In the genomic region with DNA sequence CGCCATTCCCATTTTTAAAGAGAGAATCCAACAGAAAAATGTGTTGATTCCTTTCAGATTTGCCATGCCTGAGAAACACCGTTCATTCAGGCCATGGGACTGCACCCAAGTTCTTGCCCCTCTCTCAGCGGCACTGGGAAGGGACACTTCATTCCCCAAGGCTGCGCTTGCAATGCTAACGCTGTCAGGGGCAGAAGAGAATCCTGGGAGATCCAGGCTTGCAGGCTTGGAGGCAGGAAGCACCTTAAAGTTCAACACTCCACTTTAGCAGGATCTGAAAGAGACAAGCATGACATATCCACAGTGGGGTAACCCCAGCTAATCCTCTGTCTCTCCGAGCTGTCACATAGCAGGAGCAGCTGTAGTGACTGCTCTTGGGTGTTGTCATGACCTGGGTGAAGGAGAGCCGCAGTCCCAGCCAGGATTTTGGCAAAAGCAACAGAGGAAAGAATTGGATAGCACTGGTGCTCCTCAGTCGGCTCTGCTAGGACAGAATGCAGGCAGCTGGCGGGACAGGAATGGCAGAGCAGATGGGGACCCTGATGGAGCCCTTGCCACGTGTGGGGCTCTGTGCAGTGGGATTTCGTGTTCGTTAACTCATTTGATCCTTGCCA, we compare ENCODE assay signal across 15 cellular contexts. TPM values are rescaled to one million over a fixed set of nuclear protein-coding genes. Genes with fewer than 3 reads are reported as not detected.
DNase-seq lines count a peak whose midpoint lies in the region; ATAC-seq, FAIRE-seq and TF ChIP-seq lines count a peak whose summit lies in the region.
"Had no signal": no experiment of that assay in that cellular context is flagged by ENCODE, and none has a peak within 500 bp of the region (broad histone marks: within the 10 kb centered on the region; RNA-seq: fewer than 3 reads in every experiment).

No MANE protein-coding gene starts in this region.

- no peak overlapping the region for H2BK5ac ChIP-seq in H1 (ENCODE audit: low read depth, low read length)

- H2AK5ac ChIP-seq in H1 (ENCODE audit: low read depth, low read length): no peak overlapping the region

- no peak overlapping the region for H3K27ac Mint-ChIP-seq in activated T-cell treated with anti-CD3 and anti-CD28 coated beads, Interleukin-2, amount 50 U/mL, for 24 hours
- H3K27ac Mint-ChIP-seq: IgD-negative memory B cell had no signal

- no peak for TF ChIP-seq RAD21 in H1 (IDR thresholded peaks at IDR 0.05 in 1 of 2, conservative IDR thresholded peaks at IDR 0.05 in 1 of 2; ENCODE audit: low read depth in 2 of 2, low read length in 2 of 2)

- ATAC-seq in right cardiac atrium (no peak), psoas muscle (peak; percentile 25 to 81 (median 43))
- ATAC-seq: PC-3 had no signal

- peak; percentile 69 for DNase-seq in cardiac septum (ENCODE audit: low spot score)
- no peak for DNase-seq in right cardiac atrium
- no peak for DNase-seq in H1 (ENCODE audit: low read depth in 1 of 2, low spot score in 2 of 2)
- DNase-seq in psoas muscle: no peak
- DNase-seq in activated T-cell treated with anti-CD3 and anti-CD28 coated beads, Interleukin-2, amount 50 U/mL, for 24 hours: no peak
- no peak for DNase-seq in thyroid gland
- no peak for DNase-seq in SK-N-DZ (ENCODE audit: low spot score)
- DNase-seq: EL, NCI-H1930, NCI-H446 treated with DMSO at 0.1 percent for 48 hours, PC-3 had no signal

- H3K36me3 ChIP-seq in H1 (ENCODE audit: control insufficient read depth in 2 of 4, insufficient read depth in 4 of 4, low read length in 3 of 4): no peaks in the 10 kb centered on the region
- H3K36me3 ChIP-seq in psoas muscle (ENCODE audit: insufficient read depth in 1 of 2, low read depth in 1 of 2): no peaks in the 10 kb centered on the region
- H3K36me3 ChIP-seq in thyroid gland: no peaks in the 10 kb centered on the region
- H3K36me3 ChIP-seq: SJSA1 had no signal

- WGBS in right cardiac atrium: 75% methylated on average over 12 of the region's 12 CpGs
- WGBS in H1 (ENCODE audit: extremely low coverage in 1 of 2, insufficient coverage in 1 of 2, insufficient read length in 1 of 2, insufficient replicate concordance in 2 of 2, low coverage in 1 of 2, low lambda C conversion rate in 2 of 2, missing lambda C conversion rate in 1 of 2), 2 experiments: 87% methylated on average over 12 of the region's 12 CpGs; no CpG with 5 or more reads in 1 of the 2 experiments
- WGBS in psoas muscle, 3 donors: 43 to 48% (median 47%) methylated on average over 12 of the region's 12 CpGs
- WGBS in thyroid gland, 2 donors: 83 to 85% methylated on average over 12 of the region's 12 CpGs

- no peak overlapping the region for H2BK15ac ChIP-seq in H1 (ENCODE audit: low read length)

- no peak overlapping the region for H2BK120ac ChIP-seq in H1 (replicated peaks; ENCODE audit: low read depth, low read length)

- no peak for FAIRE-seq in H1 (lab: Jason Lieb, UNC)
- FAIRE-seq: H54 had no signal

- no peaks in the 10 kb centered on the region for H3K27me3 Mint-ChIP-seq in activated T-cell treated with anti-CD3 and anti-CD28 coated beads, Interleukin-2, amount 50 U/mL, for 24 hours
- H3K27me3 Mint-ChIP-seq: IgD-negative memory B cell had no signal

- TF ChIP-seq EP300 in H1 (IDR thresholded peaks at IDR 0.05; ENCODE audit: borderline replicate concordance in 1 of 2, low read depth in 2 of 2, low read length in 2 of 2): no peak

- no peak overlapping the region for H2AFZ ChIP-seq in H1 (ENCODE audit: low read length)

- no peaks in the 10 kb centered on the region for H3K36me3 Mint-ChIP-seq in activated T-cell treated with anti-CD3 and anti-CD28 coated beads, Interleukin-2, amount 50 U/mL, for 24 hours (ENCODE audit: low read depth)

- H4K5ac ChIP-seq in H1 (ENCODE audit: insufficient read length, low read depth, low read length): no peak overlapping the region

- H3K56ac ChIP-seq in H1 (replicated peaks; ENCODE audit: insufficient read length, low read depth, low read length): no peak overlapping the region

- H3K4ac ChIP-seq in H1 (replicated peaks; ENCODE audit: insufficient read length, low read depth, low read length): no peak overlapping the region

- no peak for TF ChIP-seq POLR2A in H1 (IDR thresholded peaks at IDR 0.05; ENCODE audit: control extremely low read depth in 1 of 2, low read depth in 2 of 2, low read length in 2 of 2)
- no peak for TF ChIP-seq POLR2A in thyroid gland (IDR thresholded peaks at IDR 0.05)

- H3K4me1 ChIP-seq in right cardiac atrium (ENCODE audit: control insufficient read depth, insufficient read depth, low read length) (no peaks in the 10 kb centered on the region), H1 (replicated peaks in 1 of 4; ENCODE audit: control insufficient read depth in 3 of 4, insufficient read depth in 4 of 4, low read length in 3 of 4) (no peaks in the 10 kb centered on the region), psoas muscle (no peaks in the 10 kb centered on the region), thyroid gland (no peaks in the 10 kb centered on the region)
- H3K4me1 ChIP-seq: SJSA1 had no signal

- no peak overlapping the region for H3K4me2 ChIP-seq in H1 (ENCODE audit: insufficient read depth in 1 of 2, low read depth in 2 of 2, low read length in 2 of 2)

- no peak overlapping the region for H4K91ac ChIP-seq in H1 (replicated peaks; ENCODE audit: insufficient read length, low read length)

- no peaks in the 10 kb centered on the region for H3K23me2 ChIP-seq in H1 (ENCODE audit: low read depth, low read length)

- no peaks in the 10 kb centered on the region for H4K20me1 ChIP-seq in H1 (replicated peaks in 1 of 2; ENCODE audit: control insufficient read depth in 1 of 2, insufficient read depth in 2 of 2, low read length in 2 of 2)

- no peak overlapping the region for H3K23ac ChIP-seq in H1 (ENCODE audit: insufficient read length)

- TF ChIP-seq CTCF in H1 (IDR thresholded peaks at IDR 0.05; ENCODE audit: control extremely low read depth in 1 of 3, insufficient read depth in 1 of 3, low read depth in 1 of 3, low read length in 3 of 3): no peak
- TF ChIP-seq CTCF in psoas muscle (IDR thresholded peaks at IDR 0.05): no peak
- TF ChIP-seq CTCF in thyroid gland (IDR thresholded peaks at IDR 0.05): no peak

- no peaks in the 10 kb centered on the region for H3K9me3 Mint-ChIP-seq in activated T-cell treated with anti-CD3 and anti-CD28 coated beads, Interleukin-2, amount 50 U/mL, for 24 hours

- no peak overlapping the region for H2BK20ac ChIP-seq in H1 (ENCODE audit: low read length)

- H3K79me2 ChIP-seq in H1 (ENCODE audit: control insufficient read depth in 1 of 2, insufficient read depth in 2 of 2, low read length in 2 of 2): no peaks in the 10 kb centered on the region

- POLR2A ChIA-PET in H1 (lab: Charles Lee; ENCODE audit: partially characterized antibody): interaction anchor here (0.6 to 2.0 kb wide), 2 partner anchors 22 to 189 kb away, joined by 4 to 5 read pairs; a partner anchor contains a TSS

- no peaks in the 10 kb centered on the region for H3K27me3 ChIP-seq in right cardiac atrium (ENCODE audit: control insufficient read depth, insufficient read depth)
- H3K27me3 ChIP-seq in H1 (replicated peaks in 1 of 4; ENCODE audit: control insufficient read depth in 3 of 4, extremely low read depth in 1 of 4, insufficient read depth in 3 of 4, low read length in 3 of 4): 0 out of 7 replicates have a peak, but pooled peaks cover 0 to 2% (median 0%) of the 10 kb centered on the region in 4 experiments
- H3K27me3 ChIP-seq in psoas muscle (ENCODE audit: insufficient read depth in 3 of 3, low read length in 2 of 3): no peaks in the 10 kb centered on the region
- no peaks in the 10 kb centered on the region for H3K27me3 ChIP-seq in thyroid gland
- H3K27me3 ChIP-seq: SJSA1 had no signal

- H3K18ac ChIP-seq in H1 (ENCODE audit: extremely low read depth, low read length): no peak overlapping the region

- no peaks in the 10 kb centered on the region for H3K9me3 ChIP-seq in right cardiac atrium (ENCODE audit: control insufficient read depth, low read length)
- H3K9me3 ChIP-seq in H1 (ENCODE audit: insufficient read depth in 2 of 2, low read depth in 1 of 2, low read length in 1 of 2): no peaks in the 10 kb centered on the region
- H3K9me3 ChIP-seq in psoas muscle: no peaks in the 10 kb centered on the region
- H3K9me3 ChIP-seq in thyroid gland: no peaks in the 10 kb centered on the region
- H3K9me3 ChIP-seq: SJSA1 had no signal

- CTCF ChIA-PET in H1 (lab: Charles Lee; ENCODE audit: partially characterized antibody): interaction anchor here (0.9 to 1.4 kb wide), 3 partner anchors 35 to 166 kb away, joined by 3 to 4 read pairs (median 3); no protein-coding TSS in a partner anchor

- intact Hi-C loops in cardiac septum (cut with DNase I) (no loop called here), right cardiac atrium (cut with DNase I) (no loop called here), psoas muscle (cut with DNase I) (no loop called here), thyroid gland (cut with DNase I) (no loop called here)

- no peaks in the 10 kb centered on the region for H3K79me1 ChIP-seq in H1 (ENCODE audit: low read depth, low read length)

- H3K9ac ChIP-seq in H1 (replicated peaks in 1 of 4; ENCODE audit: extremely low read depth in 1 of 4, low read depth in 3 of 4, low read length in 3 of 4): no peak overlapping the region

- no peak overlapping the region for H4K8ac ChIP-seq in H1 (ENCODE audit: extremely low read depth, insufficient read depth, low read length)

- no peaks in the 10 kb centered on the region for H3K4me1 Mint-ChIP-seq in activated T-cell treated with anti-CD3 and anti-CD28 coated beads, Interleukin-2, amount 50 U/mL, for 24 hours (ENCODE audit: low read depth)
- H3K4me1 Mint-ChIP-seq: IgD-negative memory B cell had no signal

- no peak overlapping the region for H3K14ac ChIP-seq in H1 (ENCODE audit: insufficient read length)

- H3K4me3 Mint-ChIP-seq in activated T-cell treated with anti-CD3 and anti-CD28 coated beads, Interleukin-2, amount 50 U/mL, for 24 hours: no peak overlapping the region
- H3K4me3 Mint-ChIP-seq: IgD-negative memory B cell had no signal

- peak overlapping the region; percentile 60; the same call in 1 of the 2 replicates for H2BK12ac ChIP-seq in H1 (ENCODE audit: low read depth, low read length)

- no peak overlapping the region for H3K27ac ChIP-seq in right cardiac atrium (ENCODE audit: low read length)
- H3K27ac ChIP-seq in H1 (ENCODE audit: low read depth, low read length): no peak overlapping the region
- H3K27ac ChIP-seq in psoas muscle: no peak overlapping the region
- H3K27ac ChIP-seq in thyroid gland: no peak overlapping the region
- H3K27ac ChIP-seq: RWPE1, SJSA1 had no signal

- H3K4me3 ChIP-seq in right cardiac atrium (ENCODE audit: low read length) (no peak overlapping the region), H1 (ENCODE audit: extremely low read depth in 1 of 4, insufficient read depth in 2 of 4, low read depth in 3 of 4, low read length in 4 of 4) (no peak overlapping the region), psoas muscle (no peak overlapping the region), thyroid gland (replicated peaks in 1 of 3) (no peak overlapping the region)
- H3K4me3 ChIP-seq: SJSA1 had no signal

RNA-seq across cellular contexts. Expression of a gene that starts 21.9 kb away (rescaled TPM):
- total RNA-seq in cardiac septum: 58.0 TPM
- total RNA-seq in right cardiac atrium: 10 to 100 TPM; 35.2 to 47.9 (median 39.8) TPM
- 17.3 TPM for polyA plus RNA-seq in right cardiac atrium
- 73.6 and 76.7 TPM in 2 replicates for total RNA-seq in H1 (2021; fragmentation: NEBNext Ultra II Directional; extraction: Animal tissue kit (Norgen Biotek cat#: 25700))
- polyA plus RNA-seq in H1 (2011; rRNA removed): 39.9 and 57.2 TPM in 2 replicates
- 52.1 TPM for polyA plus RNA-seq in H1 (2011; cell fraction: cytosol; rRNA removed)
- polyA plus RNA-seq in H1 (2011; cell fraction: nucleus; rRNA removed): 28.3 TPM
- polyA plus RNA-seq in H1 (2012, experiment 1 of 2): 51.1 to 69.3 TPM (median 56.4 TPM) in 4 replicates
- polyA plus RNA-seq in H1 (2012, experiment 2 of 2): 47.0 TPM
- 36.2 TPM for polyA plus RNA-seq in H1 (2013, experiment 1 of 2)
- polyA plus RNA-seq in H1 (2013, experiment 2 of 2): 38.4 TPM
- polyA minus RNA-seq in H1 (2011; rRNA and poly(A)+ RNA removed): 62.9 and 69.6 TPM in 2 replicates
- 26.7 TPM for polyA minus RNA-seq in H1 (2011; cell fraction: cytosol; rRNA and poly(A)+ RNA removed)
- 24.6 TPM for polyA minus RNA-seq in H1 (2011; cell fraction: nucleus; rRNA and poly(A)+ RNA removed)
- total RNA-seq in psoas muscle: 100 to 1,000 TPM in 1 of 4 donors, 10 to 100 TPM in 3; 56.8 to 143 (median 92.2) TPM
- polyA plus RNA-seq in psoas muscle: 100 to 1,000 TPM; 106 to 226 (median 208) TPM
- total RNA-seq in thyroid gland: 100 to 1,000 TPM in 1 of 4 donors, 10 to 100 TPM in 3; 72.0 to 126 (median 84.9) TPM
- polyA plus RNA-seq in SK-N-DZ (2014; cell fraction: cytosol; rRNA removed): 478 and 500 TPM in 2 replicates
- 342 and 350 TPM in 2 replicates for polyA plus RNA-seq in SK-N-DZ (2014; cell fraction: nucleus; rRNA removed)

Comparison
In these comparisons a context has a peak if more than half of its experiments do, and no peak if none do; other contexts are left out.
1. ATAC-seq: peak in psoas muscle (4 of 4); none in right cardiac atrium (0 of 2).